9 cellular contexts compared by ENCODE assay signal in genomic region chr4:110518889-110519490, GRCh38. TPM values are rescaled to one million over a fixed set of nuclear protein-coding genes. Genes with fewer than 3 reads are reported as not detected.
DNase-seq lines count a peak whose midpoint lies in the region; ATAC-seq and TF ChIP-seq lines count a peak whose summit lies in the region.
"Had no signal": no experiment of that assay in that cellular context is flagged by ENCODE, and none has a peak within 500 bp of the region (broad histone marks: within the 10 kb centered on the region; RNA-seq: fewer than 3 reads in every experiment).

No MANE protein-coding gene starts in this region.

- no peaks in the 10 kb centered on the region for H3K9me3 Mint-ChIP-seq in endodermal cell
- no peaks in the 10 kb centered on the region for H3K9me3 Mint-ChIP-seq in stimulated activated memory B cell treated with anti-CD40 and anti-IgM and Interleukin-4, amounts not matched to agents 10 μg/mL and 1 μg/mL and 100 μg/mL, for 72 hours
- H3K9me3 Mint-ChIP-seq: stimulated activated naive CD8-positive, alpha-beta T cell treated with anti-CD3 and anti-CD28 coated beads, Interleukin-15, Interleukin-2, amounts not matched to agents 100 ng/mL and 50 ng/mL, for 24 hours had no signal

- H3K4me3 Mint-ChIP-seq in endodermal cell, result no peak overlapping the region
- H3K4me3 Mint-ChIP-seq in stimulated activated memory B cell treated with anti-CD40 and anti-IgM and Interleukin-4, amounts not matched to agents 10 μg/mL and 1 μg/mL and 100 μg/mL, for 72 hours, result no peak overlapping the region
- H3K4me3 Mint-ChIP-seq: stimulated activated naive CD8-positive, alpha-beta T cell treated with anti-CD3 and anti-CD28 coated beads, Interleukin-15, Interleukin-2, amounts not matched to agents 100 ng/mL and 50 ng/mL, for 24 hours had no signal

- H3K4me3 ChIP-seq in AG10803 (ENCODE audit: low read length) (no peak overlapping the region), SJCRH30 (no peak overlapping the region), endodermal cell (ENCODE audit: low read length) (no peak overlapping the region), prostate gland (no peak overlapping the region)

- TF ChIP-seq POLR2A in prostate gland (IDR thresholded peaks at IDR 0.05), result no peak

- WGBS in endodermal cell (ENCODE audit: insufficient coverage in 1 of 2, insufficient read length in 1 of 2), 2 experiments, result 82% methylated on average over 2 of the region's 2 CpGs; no CpG with 5 or more reads in 1 of the 2 experiments
- WGBS in prostate gland, result 86% methylated on average over 2 of the region's 2 CpGs

- peaks cover 4% of the 10 kb centered on the region for H3K36me3 Mint-ChIP-seq in endodermal cell (ENCODE audit: low read depth)
- no peaks in the 10 kb centered on the region for H3K36me3 Mint-ChIP-seq in stimulated activated memory B cell treated with anti-CD40 and anti-IgM and Interleukin-4, amounts not matched to agents 10 μg/mL and 1 μg/mL and 100 μg/mL, for 72 hours

- no peaks in the 10 kb centered on the region for H3K27me3 Mint-ChIP-seq in endodermal cell (ENCODE audit: insufficient read depth)
- H3K27me3 Mint-ChIP-seq in stimulated activated memory B cell treated with anti-CD40 and anti-IgM and Interleukin-4, amounts not matched to agents 10 μg/mL and 1 μg/mL and 100 μg/mL, for 72 hours, result peaks cover 41% of the 10 kb centered on the region

- no peak overlapping the region for H3K27ac ChIP-seq in SJCRH30
- H3K27ac ChIP-seq in endodermal cell (ENCODE audit: low read depth, low read length), result no peak overlapping the region
- H3K27ac ChIP-seq in prostate gland, result no peak overlapping the region

- H3K27me3 ChIP-seq in SJCRH30 (no peaks in the 10 kb centered on the region), endodermal cell (ENCODE audit: control insufficient read depth, insufficient read depth, low read length, poor library complexity, severe bottlenecking) (no peaks in the 10 kb centered on the region), prostate gland (replicated peaks; ENCODE audit: insufficient read depth) (no peaks in the 10 kb centered on the region)

- intact Hi-C loops in prostate gland (cut with DNase I), result no loop called here

- no peak for ATAC-seq in HG03571 (IDR thresholded peaks at IDR 0.05; ENCODE audit: unreplicated experiment)
- no peak for ATAC-seq in stimulated activated memory B cell treated with anti-CD40 and anti-IgM and Interleukin-4, amounts not matched to agents 10 μg/mL and 1 μg/mL and 100 μg/mL, for 72 hours

- peak; percentile 68 for TF ChIP-seq CTCF in AG10803 (conservative IDR thresholded peaks at IDR 0.05; ENCODE audit: low read length)
- TF ChIP-seq CTCF in GM12801 (IDR thresholded peaks at IDR 0.05; ENCODE audit: extremely low read depth, insufficient read length), result peak; percentile 49
- peak; percentile 92 for TF ChIP-seq CTCF in endodermal cell (conservative IDR thresholded peaks at IDR 0.05)
- peak; percentile 14 to 55 (median 44) for TF ChIP-seq CTCF in prostate gland (IDR thresholded peaks at IDR 0.05)

- DNase-seq in AG10803 (ENCODE audit: low read depth) (peak; percentile 20), SJCRH30 (peak; percentile 37 to 62), endodermal cell (peak; percentile 66), prostate gland (ENCODE audit: low spot score) (no peak), NCI-H1694 (lab: John Stamatoyannopoulos, UW) (no peak)

- no peaks in the 10 kb centered on the region for H3K36me3 ChIP-seq in SJCRH30
- peaks cover 3% of the 10 kb centered on the region for H3K36me3 ChIP-seq in endodermal cell (ENCODE audit: control insufficient read depth, insufficient read depth, low read length)
- H3K36me3 ChIP-seq in prostate gland, result no peaks in the 10 kb centered on the region

- no peaks in the 10 kb centered on the region for H3K4me1 ChIP-seq in SJCRH30
- no peaks in the 10 kb centered on the region for H3K4me1 ChIP-seq in endodermal cell (ENCODE audit: control insufficient read depth, insufficient read depth, low read length)
- no peaks in the 10 kb centered on the region for H3K4me1 ChIP-seq in prostate gland (replicated peaks)

- no peaks in the 10 kb centered on the region; the same call in 1 of the 2 replicates for H3K9me3 ChIP-seq in SJCRH30 (replicated peaks)
- H3K9me3 ChIP-seq in endodermal cell (ENCODE audit: control insufficient read depth, low read length), result no peaks in the 10 kb centered on the region
- H3K9me3 ChIP-seq in prostate gland, result no peaks in the 10 kb centered on the region

- no peaks in the 10 kb centered on the region for H3K4me1 Mint-ChIP-seq in endodermal cell
- H3K4me1 Mint-ChIP-seq in stimulated activated memory B cell treated with anti-CD40 and anti-IgM and Interleukin-4, amounts not matched to agents 10 μg/mL and 1 μg/mL and 100 μg/mL, for 72 hours, result peaks cover 12% of the 10 kb centered on the region

- no peak overlapping the region for H3K27ac Mint-ChIP-seq in endodermal cell
- H3K27ac Mint-ChIP-seq in stimulated activated memory B cell treated with anti-CD40 and anti-IgM and Interleukin-4, amounts not matched to agents 10 μg/mL and 1 μg/mL and 100 μg/mL, for 72 hours, result no peak overlapping the region
- H3K27ac Mint-ChIP-seq: stimulated activated naive CD8-positive, alpha-beta T cell treated with anti-CD3 and anti-CD28 coated beads, Interleukin-15, Interleukin-2, amounts not matched to agents 100 ng/mL and 50 ng/mL, for 24 hours had no signal

- no peak overlapping the region for H3K9ac ChIP-seq in endodermal cell (ENCODE audit: extremely low read depth, low read length, poor library complexity, severe bottlenecking)

RNA-seq across cellular contexts. Expression of gene ENPEP, which starts 43.0 kb away (rescaled TPM):
- 0.56 and 1.2 TPM in 2 replicates for total RNA-seq in SJCRH30 (2014; rRNA removed; shearing (Covaris generic))
- total RNA-seq in endodermal cell (1 to 10 TPM; 4.6 to 9.4 TPM), prostate gland (1 to 10 TPM; 1.3 to 1.8 TPM)
- polyA plus RNA-seq in endodermal cell (2013, experiment 1 of 2), result 1.7 TPM
- 1.9 TPM for polyA plus RNA-seq in endodermal cell (2013, experiment 2 of 2)

Comparison
In these comparisons a context has a peak if more than half of its experiments do, and no peak if none do; other contexts are left out.
1. DNase-seq: peak in AG10803 (single experiment), SJCRH30 (2 of 2) and endodermal cell (single experiment); none in prostate gland (single experiment) and NCI-H1694 (single experiment).
2. Peak in every context shown above with its lines, with median percentiles within 50 percentile points of each other: CTCF ChIP-seq.